23 cellular contexts compared by ENCODE assay signal in the genomic region with DNA sequence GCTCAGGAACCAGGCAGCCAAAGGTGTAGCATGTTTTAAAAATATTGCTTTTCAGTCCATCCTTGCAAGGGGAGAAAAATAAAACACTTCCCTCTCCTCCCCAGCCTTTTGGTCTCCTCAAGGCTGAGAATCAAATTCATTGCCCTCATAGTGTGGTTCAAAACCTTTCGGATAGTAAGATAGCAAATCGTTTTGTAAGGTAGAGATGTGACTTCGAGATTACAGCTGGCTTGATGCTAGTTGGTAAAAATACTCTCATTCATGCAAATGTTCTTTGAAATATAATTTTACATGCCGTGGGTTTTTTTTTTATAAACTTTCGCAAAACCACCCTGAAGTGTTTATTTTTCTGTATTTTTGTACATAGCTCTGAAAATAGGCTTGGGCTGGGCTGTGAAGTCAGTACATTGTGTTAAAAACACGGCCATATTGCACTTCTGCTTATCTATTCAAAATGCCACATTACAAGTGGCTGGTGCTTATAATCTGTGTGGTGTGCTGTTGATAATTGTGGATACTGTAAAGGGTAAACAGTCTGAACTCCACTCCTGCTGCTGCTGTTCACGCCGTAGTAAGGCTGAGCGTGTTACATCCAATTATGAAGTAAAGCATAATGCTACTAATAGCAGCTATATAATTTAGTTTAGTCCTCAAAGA.
DNase-seq lines count a peak whose midpoint lies in the region; ATAC-seq, FAIRE-seq and TF ChIP-seq lines count a peak whose summit lies in the region.
"Had no signal": no experiment of that assay in that cellular context is flagged by ENCODE, and none has a peak within 500 bp of the region (broad histone marks: within the 10 kb centered on the region; RNA-seq: fewer than 3 reads in every experiment).

No MANE protein-coding gene starts in this region.

- no peaks in the 10 kb centered on the region for H3K9me3 Mint-ChIP-seq in astrocyte (ENCODE audit: unreplicated experiment)
- H3K9me3 Mint-ChIP-seq: activated naive CD8-positive, alpha-beta T cell treated with anti-CD3 and anti-CD28 coated beads, Interleukin-2, amount 10 ng/mL, durations not matched to agents 7 days and 5 days; activated T-helper 2 cell treated with anti-CD3 and anti-CD28 coated beads, Interferon-gamma antibody, Interleukin-2, Interleukin-4, amounts not matched to agents 10 μg/mL and 5 μg/mL and 100 μg/mL, durations not matched to agents 14 hours and 24 hours and 36 hours had no signal

- FAIRE-seq in astrocyte (lab: Jason Lieb, UNC) = no peak
- FAIRE-seq: colon, endometrium had no signal

- peak; percentile 30 for DNase-seq in A673 (ENCODE audit: low spot score)
- DNase-seq in NCI-H128 (lab: John Stamatoyannopoulos, UW; ENCODE audit: unreplicated experiment) = peak; percentile 30
- peak; percentile 76 for DNase-seq in NCI-H748 (lab: John Stamatoyannopoulos, UW; ENCODE audit: unreplicated experiment)
- no peak for DNase-seq in astrocyte (ENCODE audit: low read depth)
- DNase-seq in RPMI8226 = no peak
- no peak for DNase-seq in DMS79 treated with DMSO at 0.1 percent for 48 hours (lab: John Stamatoyannopoulos, UW)
- no peak for DNase-seq in H7
- DNase-seq: activated CD4-positive, alpha-beta T cell treated with anti-CD3 and anti-CD28 coated beads for 48 hours; activated CD8-positive, alpha-beta memory T cell treated with anti-CD3 and anti-CD28 coated beads, Interleukin-2, amount 10 ng/mL, durations not matched to agents 7 days and 5 days; activated naive CD8-positive, alpha-beta T cell treated with anti-CD3 and anti-CD28 coated beads, Interleukin-2, amount 10 ng/mL, durations not matched to agents 7 days and 5 days; body of pancreas; heart left ventricle; left ventricle myocardium inferior; NCI-H446 treated with DMSO at 0.1 percent for 48 hours; PC-9; stimulated activated CD4-positive, alpha-beta T cell treated with anti-CD3 and anti-CD28 coated beads, Interleukin-12 subunit alpha, Interleukin-12 subunit beta, amount 100 ng/mL, for 4 hours; T1000 had no signal

- peaks cover 83% of the 10 kb centered on the region for H3K27me3 ChIP-seq in A673 (replicated peaks; ENCODE audit: insufficient read depth, low read depth, low read length, poor library complexity)
- H3K27me3 ChIP-seq in astrocyte (ENCODE audit: insufficient read depth, low read length) = peaks cover 45% of the 10 kb centered on the region
- H3K27me3 ChIP-seq in H7 (ENCODE audit: control insufficient read depth, insufficient read depth, low read length) = peaks cover 23% of the 10 kb centered on the region
- H3K27me3 ChIP-seq: body of pancreas had no signal

- H3K79me2 ChIP-seq in astrocyte (ENCODE audit: insufficient read depth, low read length) = no peaks in the 10 kb centered on the region

- POLR2A ChIA-PET in A673 (lab: Charles Lee; ENCODE audit: low non-redundant PET) = no interaction called here

- H2AFZ ChIP-seq in astrocyte (ENCODE audit: low read depth, low read length) = no peak overlapping the region
- H2AFZ ChIP-seq: PC-9 had no signal

- no peaks in the 10 kb centered on the region for H3K36me3 Mint-ChIP-seq in astrocyte (ENCODE audit: low read depth, unreplicated experiment)
- H3K36me3 Mint-ChIP-seq: activated CD8-positive, alpha-beta memory T cell treated with anti-CD3 and anti-CD28 coated beads, Interleukin-2, amount 10 ng/mL, durations not matched to agents 7 days and 5 days; activated naive CD8-positive, alpha-beta T cell treated with anti-CD3 and anti-CD28 coated beads, Interleukin-2, amount 10 ng/mL, durations not matched to agents 7 days and 5 days had no signal

- no peak for TF ChIP-seq CTCF in A673 (conservative IDR thresholded peaks at IDR 0.05; ENCODE audit: low read depth, low read length)
- no peak for TF ChIP-seq CTCF in astrocyte (IDR thresholded peaks at IDR 0.05; ENCODE audit: insufficient read depth, low read depth, low read length)

- H3K9me3 ChIP-seq in A673 (ENCODE audit: low read depth, low read length, poor library complexity, severe bottlenecking) = no peaks in the 10 kb centered on the region
- no peaks in the 10 kb centered on the region for H3K9me3 ChIP-seq in astrocyte (ENCODE audit: insufficient read depth, low read depth, low read length)
- H3K9me3 ChIP-seq: body of pancreas, heart left ventricle, left ventricle myocardium inferior, SJSA1 had no signal

- H3K27ac ChIP-seq in A673 (ENCODE audit: low read depth, low read length, poor library complexity, severe bottlenecking) (no peak overlapping the region), astrocyte (ENCODE audit: low read depth, low read length) (no peak overlapping the region)
- H3K27ac ChIP-seq: body of pancreas, C4-2B, heart left ventricle, left ventricle myocardium inferior, PC-9, SJSA1 had no signal

- intact Hi-C loops in A673 (cut with micrococcal nuclease; ENCODE audit: unreplicated experiment) = loop anchor here (1.0 kb wide), 1 partner anchor 8 kb away; no protein-coding TSS in a partner anchor

- no peak overlapping the region for H3K9ac ChIP-seq in astrocyte (ENCODE audit: low read length)

- H3K27ac Mint-ChIP-seq in astrocyte (ENCODE audit: unreplicated experiment) = no peak overlapping the region
- H3K27ac Mint-ChIP-seq: activated CD8-positive, alpha-beta memory T cell treated with anti-CD3 and anti-CD28 coated beads, Interleukin-2, amount 10 ng/mL, durations not matched to agents 7 days and 5 days; activated naive CD8-positive, alpha-beta T cell treated with anti-CD3 and anti-CD28 coated beads, Interleukin-2, amount 10 ng/mL, durations not matched to agents 7 days and 5 days; activated T-helper 2 cell treated with anti-CD3 and anti-CD28 coated beads, Interferon-gamma antibody, Interleukin-2, Interleukin-4, amounts not matched to agents 10 μg/mL and 5 μg/mL and 100 μg/mL, durations not matched to agents 14 hours and 24 hours and 36 hours had no signal

- H3K4me2 ChIP-seq in astrocyte (ENCODE audit: low read length) = peak overlapping the region; percentile 76
- H3K4me2 ChIP-seq: PC-9 had no signal

- H4K20me1 ChIP-seq in astrocyte (ENCODE audit: insufficient read depth, low read length) = no peaks in the 10 kb centered on the region

- H3K27me3 Mint-ChIP-seq in astrocyte (ENCODE audit: low read depth, unreplicated experiment) = peaks cover 23% of the 10 kb centered on the region

- H3K36me3 ChIP-seq in A673 (ENCODE audit: insufficient read depth, low read length, poor library complexity, severe bottlenecking) = no peaks in the 10 kb centered on the region
- H3K36me3 ChIP-seq in astrocyte (ENCODE audit: insufficient read depth, low read length) = no peaks in the 10 kb centered on the region
- no peaks in the 10 kb centered on the region for H3K36me3 ChIP-seq in H7 (replicated peaks; ENCODE audit: control insufficient read depth, insufficient read depth, low read length)
- H3K36me3 ChIP-seq: heart left ventricle, left ventricle myocardium inferior, SJSA1 had no signal

- CTCF ChIA-PET in A673 (lab: Charles Lee) = interaction anchor here (0.6 kb wide), 1 partner anchor 187 kb away, joined by 3 read pairs; no protein-coding TSS in a partner anchor

- H3K4me1 Mint-ChIP-seq in astrocyte (ENCODE audit: low read depth, unreplicated experiment) = peaks cover 8% of the 10 kb centered on the region
- H3K4me1 Mint-ChIP-seq: activated CD8-positive, alpha-beta memory T cell treated with anti-CD3 and anti-CD28 coated beads, Interleukin-2, amount 10 ng/mL, durations not matched to agents 7 days and 5 days; activated naive CD8-positive, alpha-beta T cell treated with anti-CD3 and anti-CD28 coated beads, Interleukin-2, amount 10 ng/mL, durations not matched to agents 7 days and 5 days had no signal

- no TSS peak for BruUV-seq in A673 (replicated peaks; lab: Mats Ljungman, UMichigan)

- H3K4me1 ChIP-seq in A673 (ENCODE audit: insufficient read depth, low read length, poor library complexity, severe bottlenecking) (peaks cover 16% of the 10 kb centered on the region), astrocyte (ENCODE audit: insufficient read depth, low read length) (no peaks in the 10 kb centered on the region)
- H3K4me1 ChIP-seq: body of pancreas had no signal

- ATAC-seq in HG03135 (IDR thresholded peaks at IDR 0.05; ENCODE audit: unreplicated experiment) = no peak
- ATAC-seq: activated CD8-positive, alpha-beta memory T cell treated with anti-CD3 and anti-CD28 coated beads, Interleukin-2, amount 10 ng/mL, durations not matched to agents 7 days and 5 days; body of pancreas; heart left ventricle had no signal

- H3K4me3 Mint-ChIP-seq in astrocyte (ENCODE audit: unreplicated experiment) = no peak overlapping the region
- H3K4me3 Mint-ChIP-seq: activated CD8-positive, alpha-beta memory T cell treated with anti-CD3 and anti-CD28 coated beads, Interleukin-2, amount 10 ng/mL, durations not matched to agents 7 days and 5 days; activated naive CD8-positive, alpha-beta T cell treated with anti-CD3 and anti-CD28 coated beads, Interleukin-2, amount 10 ng/mL, durations not matched to agents 7 days and 5 days had no signal

- no peak overlapping the region for H3K4me3 ChIP-seq in A673 (ENCODE audit: low read depth, low read length, poor library complexity, severe bottlenecking)
- no peak overlapping the region for H3K4me3 ChIP-seq in astrocyte (ENCODE audit: insufficient read depth, low read depth, low read length)
- no peak overlapping the region for H3K4me3 ChIP-seq in H7 (ENCODE audit: insufficient read depth, low read depth, low read length)
- H3K4me3 ChIP-seq: body of pancreas, PC-9, SJSA1 had no signal

Comparison
In these comparisons a context has a peak if more than half of its experiments do, and no peak if none do; other contexts are left out.
1. DNase-seq: peak in A673 (single experiment), NCI-H128 (single experiment) and NCI-H748 (single experiment); none in astrocyte (single experiment), RPMI8226 (single experiment), DMS79 treated with DMSO at 0.1 percent for 48 hours (single experiment) and H7 (single experiment).